In the genomic region with DNA sequence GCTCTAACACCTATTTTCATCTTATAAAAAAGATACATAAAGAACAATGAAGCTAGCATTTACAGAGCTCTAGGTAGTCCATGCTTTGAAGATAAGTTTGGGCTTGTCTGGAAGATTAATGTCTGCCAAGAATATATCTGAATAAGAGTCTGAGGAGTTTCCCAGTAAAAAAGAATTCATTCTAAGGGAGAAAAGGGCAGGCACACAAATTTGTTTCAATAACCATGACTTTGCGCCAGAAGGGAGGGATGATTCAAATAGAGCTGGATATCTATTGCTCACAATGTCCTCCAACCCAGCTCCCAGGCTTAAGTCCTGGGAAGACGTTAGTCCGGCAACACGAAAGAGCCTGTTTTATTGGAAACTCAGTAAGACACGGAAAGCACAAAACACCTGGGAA, we compare ENCODE assay signal across 31 cellular contexts.
"Had no signal": no experiment of that assay in that cellular context is flagged by ENCODE, and none has a peak within 500 bp of the region (broad histone marks: within the 10 kb centered on the region; RNA-seq: fewer than 3 reads in every experiment).

No MANE protein-coding gene starts in this region.

- DNase-seq: kidney; left colon; left lung; lower lobe of right lung; mesendoderm; midbrain; mucosa of descending colon; naive thymus-derived CD4-positive, alpha-beta T cell; nucleus accumbens; pancreas; posterior cingulate gyrus; retina; right cardiac atrium; stimulated activated CD4-positive, alpha-beta T cell treated with anti-CD3 and anti-CD28 coated beads, Interleukin-12 subunit alpha, Interleukin-12 subunit beta, amount 100 ng/mL, for 4 hours; stimulated activated CD4-positive, alpha-beta T cell treated with anti-CD3 and anti-CD28 coated beads, Interleukin-15, amount 100 ng/mL, for 24 hours; stimulated activated CD4-positive, alpha-beta T cell treated with anti-CD3 and anti-CD28 coated beads, Interleukin-2, amount 100 ng/mL, for 24 hours; stimulated activated CD4-positive, alpha-beta T cell treated with anti-CD3 and anti-CD28 coated beads, Interleukin-4, amount 100 ng/mL, for 1 hour; stimulated activated naive B cell treated with anti-CD40 and anti-IgM and Interleukin-4, amounts not matched to agents 10 μg/mL and 1 μg/mL and 100 μg/mL, for 72 hours; stimulated activated naive CD8-positive, alpha-beta T cell treated with anti-CD3 and anti-CD28 coated beads, Interleukin-15, Interleukin-2, amounts not matched to agents 100 U/mL and 50 U/mL, for 24 hours; stomach; testis; thyroid gland; transverse colon; upper lobe of left lung had no signal

- FAIRE-seq: kidney, pancreas had no signal

- H3K4me1 Mint-ChIP-seq: naive thymus-derived CD4-positive, alpha-beta T cell; neural crest cell; stimulated activated naive B cell treated with anti-CD40 and anti-IgM and Interleukin-4, amounts not matched to agents 10 μg/mL and 1 μg/mL and 100 μg/mL, for 72 hours had no signal

- H3K36me3 Mint-ChIP-seq: naive thymus-derived CD4-positive, alpha-beta T cell; stimulated activated naive B cell treated with anti-CD40 and anti-IgM and Interleukin-4, amounts not matched to agents 10 μg/mL and 1 μg/mL and 100 μg/mL, for 72 hours had no signal

- ATAC-seq: left colon; left lung; lower lobe of right lung; mucosa of descending colon; naive thymus-derived CD4-positive, alpha-beta T cell; pancreas; right cardiac atrium; sciatic nerve; stimulated activated naive B cell treated with anti-CD40 and anti-IgM and Interleukin-4, amounts not matched to agents 10 μg/mL and 1 μg/mL and 100 μg/mL, for 72 hours; stimulated activated naive CD8-positive, alpha-beta T cell treated with anti-CD3 and anti-CD28 coated beads, Interleukin-15, Interleukin-2, amounts not matched to agents 100 U/mL and 50 U/mL, for 24 hours had no signal

- H3K4me3 ChIP-seq: hepatocyte, left lung, lower lobe of right lung, mucosa of descending colon, pancreas, prostate gland, skin epidermis, stomach, testis, thyroid gland, transverse colon, upper lobe of left lung, vagina had no signal

- H3K27ac Mint-ChIP-seq: naive thymus-derived CD4-positive, alpha-beta T cell; stimulated activated naive B cell treated with anti-CD40 and anti-IgM and Interleukin-4, amounts not matched to agents 10 μg/mL and 1 μg/mL and 100 μg/mL, for 72 hours had no signal

- H3K4me3 Mint-ChIP-seq: naive thymus-derived CD4-positive, alpha-beta T cell; nephron; neural crest cell; stimulated activated naive B cell treated with anti-CD40 and anti-IgM and Interleukin-4, amounts not matched to agents 10 μg/mL and 1 μg/mL and 100 μg/mL, for 72 hours had no signal

- H3K27me3 ChIP-seq: hepatocyte, left lung, pancreas, stomach, testis, thyroid gland, transverse colon, upper lobe of left lung, vagina had no signal

- H3K36me3 ChIP-seq: left lung, lower lobe of right lung, pancreas, prostate gland, stomach, thyroid gland, transverse colon, upper lobe of left lung, vagina had no signal
